Comparison of ENCODE assay signal across 12 cellular contexts in the genomic region with DNA sequence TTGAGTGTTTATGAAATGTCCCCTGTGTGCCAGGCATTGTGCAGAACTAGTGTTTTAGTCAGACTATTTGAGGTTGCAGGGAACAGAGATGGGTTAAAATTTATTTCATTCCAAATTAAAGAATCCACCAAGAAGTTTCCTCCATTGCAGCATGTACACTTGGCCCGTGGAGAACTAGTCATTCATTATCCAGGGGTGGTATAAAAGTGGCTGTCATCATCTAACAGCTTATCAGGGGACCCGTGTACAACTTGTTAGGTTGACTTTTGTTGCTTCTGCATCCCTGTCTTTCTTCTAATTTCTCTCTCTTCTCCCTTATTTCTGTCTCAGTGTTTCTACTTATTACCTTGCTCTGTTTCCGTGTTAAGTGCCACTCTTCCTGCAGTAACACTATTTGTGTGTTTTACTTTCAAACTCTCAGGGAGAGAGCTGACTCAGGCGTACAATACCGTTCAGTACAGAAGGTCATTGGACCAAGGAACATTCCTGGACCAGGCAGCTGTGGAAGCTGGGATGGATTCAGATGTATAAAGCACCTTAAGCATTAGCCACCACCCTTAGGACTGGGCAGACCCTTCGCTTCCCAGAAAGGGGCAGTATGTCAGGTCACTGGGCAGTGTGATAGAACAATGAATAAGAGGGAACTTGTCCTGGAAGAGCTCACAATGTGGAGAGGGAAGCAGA. TPM values are rescaled to one million over a fixed set of nuclear protein-coding genes. Genes with fewer than 3 reads are reported as not detected.
A peak's percentile ranks its signal among the peaks of the same experiment; 100 is the strongest.
DNase-seq lines count a peak whose midpoint lies in the region; ATAC-seq, FAIRE-seq and TF ChIP-seq lines count a peak whose summit lies in the region.
"Had no signal": no experiment of that assay in that cellular context is flagged by ENCODE, and none has a peak within 500 bp of the region (broad histone marks: within the 10 kb centered on the region; RNA-seq: fewer than 3 reads in every experiment).

No MANE protein-coding gene starts in this region.

- peak; percentile 11 for FAIRE-seq in K562 (lab: Jason Lieb, UNC)

- peaks cover 3% of the 10 kb centered on the region for H3K36me3 Mint-ChIP-seq in activated T-cell treated with anti-CD3 and anti-CD28 coated beads, Interleukin-2, amount 50 U/mL, for 24 hours (ENCODE audit: low read depth)
- no peaks in the 10 kb centered on the region for H3K36me3 Mint-ChIP-seq in stimulated activated effector memory CD8-positive, alpha-beta T cell treated with anti-CD3 and anti-CD28 coated beads, Interleukin-12 subunit alpha, Interleukin-12 subunit beta, amount 100 ng/mL, for 72 hours

- DNase-seq in activated T-cell treated with anti-CD3 and anti-CD28 coated beads, Interleukin-2, amount 50 U/mL, for 24 hours = no peak
- DNase-seq in activated T-cell treated with anti-CD3 and anti-CD28 coated beads for 4 hours (no peak), K562 (ENCODE audit: extremely low read depth in 1 of 4, low spot score in 3 of 4) (no peak), kidney glomerular epithelial cell (lab: John Stamatoyannopoulos, UW) (peak; percentile 53), breast epithelium (ENCODE audit: low spot score in 2 of 2) (no peak), posterior vena cava (ENCODE audit: low spot score) (no peak), amygdala (lab: John Stamatoyannopoulos, UW) (no peak)
- DNase-seq in stimulated activated effector memory CD8-positive, alpha-beta T cell treated with anti-CD3 and anti-CD28 coated beads, Interleukin-12 subunit alpha, Interleukin-12 subunit beta, amount 100 ng/mL, for 72 hours (ENCODE audit: low spot score in 2 of 2) = no peak
- DNase-seq: activated CD4-positive, alpha-beta T cell treated with anti-CD3 and anti-CD28 coated beads, Interleukin-2, amount 50 U/mL, for 1 hour; cortex of kidney; NCI-H1105; sigmoid colon had no signal

- intact Hi-C loops in K562 (cut with micrococcal nuclease) = no loop called here
- intact Hi-C loops in breast epithelium (cut with DNase I; ENCODE audit: low total_unique reads) = no loop called here
- intact Hi-C loops in posterior vena cava (cut with DNase I) = no loop called here

- H3K9me3 Mint-ChIP-seq in activated T-cell treated with anti-CD3 and anti-CD28 coated beads, Interleukin-2, amount 50 U/mL, for 24 hours = no peaks in the 10 kb centered on the region
- no peaks in the 10 kb centered on the region for H3K9me3 Mint-ChIP-seq in stimulated activated effector memory CD8-positive, alpha-beta T cell treated with anti-CD3 and anti-CD28 coated beads, Interleukin-12 subunit alpha, Interleukin-12 subunit beta, amount 100 ng/mL, for 72 hours

- no peak for TF ChIP-seq EP300 in K562 (IDR thresholded peaks at IDR 0.05; ENCODE audit: low read length)

- peak overlapping the region; percentile 37 for H3K4me3 Mint-ChIP-seq in activated T-cell treated with anti-CD3 and anti-CD28 coated beads, Interleukin-2, amount 50 U/mL, for 24 hours
- H3K4me3 Mint-ChIP-seq in stimulated activated effector memory CD8-positive, alpha-beta T cell treated with anti-CD3 and anti-CD28 coated beads, Interleukin-12 subunit alpha, Interleukin-12 subunit beta, amount 100 ng/mL, for 72 hours = peak overlapping the region; percentile 46

- no peak overlapping the region for H3K4me2 ChIP-seq in K562 (ENCODE audit: insufficient read depth, low read length)

- no peak overlapping the region for H2AFZ ChIP-seq in K562 (ENCODE audit: low read depth, low read length)

- in situ Hi-C loops in K562 (cut with MboI) = no loop called here

- no peak overlapping the region for H3K27ac ChIP-seq in K562 (ENCODE audit: extremely low read depth, low read depth, low read length)
- peak overlapping the region in 1 of 2 donors; percentile 33 for H3K27ac ChIP-seq in breast epithelium
- H3K27ac ChIP-seq: sigmoid colon had no signal

- BruUV-seq in K562 (replicated peaks; lab: Mats Ljungman, UMichigan) = no TSS peak

- H3K9ac ChIP-seq in K562 (ENCODE audit: insufficient read depth in 1 of 2, low read depth in 2 of 2, low read length in 2 of 2) = no peak overlapping the region

- peaks cover 87% of the 10 kb centered on the region for H3K4me1 Mint-ChIP-seq in activated T-cell treated with anti-CD3 and anti-CD28 coated beads, Interleukin-2, amount 50 U/mL, for 24 hours (ENCODE audit: low read depth)
- peaks cover 76% of the 10 kb centered on the region for H3K4me1 Mint-ChIP-seq in stimulated activated effector memory CD8-positive, alpha-beta T cell treated with anti-CD3 and anti-CD28 coated beads, Interleukin-12 subunit alpha, Interleukin-12 subunit beta, amount 100 ng/mL, for 72 hours

- TF ChIP-seq CTCF in K562 (IDR thresholded peaks at IDR 0.05 in 2 of 3, conservative IDR thresholded peaks at IDR 0.05 in 1 of 3; ENCODE audit: insufficient read depth in 2 of 3, low read depth in 1 of 3, low read length in 3 of 3) = no peak
- no peak for TF ChIP-seq CTCF in breast epithelium (IDR thresholded peaks at IDR 0.05)

- H3K27ac Mint-ChIP-seq in activated T-cell treated with anti-CD3 and anti-CD28 coated beads, Interleukin-2, amount 50 U/mL, for 24 hours = peak overlapping the region; percentile 84
- peak overlapping the region; percentile 38 for H3K27ac Mint-ChIP-seq in stimulated activated effector memory CD8-positive, alpha-beta T cell treated with anti-CD3 and anti-CD28 coated beads, Interleukin-12 subunit alpha, Interleukin-12 subunit beta, amount 100 ng/mL, for 72 hours

- ATAC-seq in K562 = no peak
- peak; percentile 22 for ATAC-seq in stimulated activated effector memory CD8-positive, alpha-beta T cell treated with anti-CD3 and anti-CD28 coated beads, Interleukin-12 subunit alpha, Interleukin-12 subunit beta, amount 100 ng/mL, for 72 hours

- H3K4me1 ChIP-seq in K562 (replicated peaks in 1 of 2; ENCODE audit: control insufficient read depth in 2 of 2, insufficient read depth in 2 of 2, low read length in 2 of 2) (peaks cover 6 to 21% of the 10 kb centered on the region in 2 experiments; a peak in 3 of 5 replicates), breast epithelium (peaks cover 6 to 27% of the 10 kb centered on the region in 2 donors)

- CTCF ChIA-PET in K562 (lab: Yijun Ruan, JAX; ENCODE audit: low intra/inter-chr PET ratio) = no interaction called here

- no peaks in the 10 kb centered on the region; the same call in 1 of the 2 replicates for H4K20me1 ChIP-seq in K562 (replicated peaks; ENCODE audit: control insufficient read depth, insufficient read depth, low read length)

- peaks cover 37% of the 10 kb centered on the region for H3K79me2 ChIP-seq in K562 (ENCODE audit: control insufficient read depth, insufficient read depth, low read length)

- WGBS in K562 (ENCODE audit: insufficient coverage, low coverage, missing lambda C conversion rate) = 56% methylated on average over 6 of the region's 6 CpGs

- H3K9me1 ChIP-seq in K562 (ENCODE audit: control insufficient read depth, insufficient read depth, low read length) = no peaks in the 10 kb centered on the region

- no peaks in the 10 kb centered on the region for H3K27me3 Mint-ChIP-seq in activated T-cell treated with anti-CD3 and anti-CD28 coated beads, Interleukin-2, amount 50 U/mL, for 24 hours

- H3K27me3 ChIP-seq in K562 (ENCODE audit: control insufficient read depth in 2 of 2, insufficient read depth in 2 of 2, low read length in 2 of 2) (no peaks in the 10 kb centered on the region), breast epithelium (no peaks in the 10 kb centered on the region)
- H3K27me3 ChIP-seq: sigmoid colon had no signal

- TF ChIP-seq RAD21 in K562 (CRISPR knock-in tag; conservative IDR thresholded peaks at IDR 0.05 in 1 of 2, IDR thresholded peaks at IDR 0.05 in 1 of 2) = no peak

- POLR2A ChIA-PET in K562 (lab: Yijun Ruan, JAX) = no interaction called here

- TF ChIP-seq POLR2A in K562 (conservative IDR thresholded peaks at IDR 0.05) = no peak
- no peak for TF ChIP-seq POLR2A in breast epithelium (IDR thresholded peaks at IDR 0.05)

- H3K9me3 ChIP-seq in K562 (replicated peaks; ENCODE audit: control insufficient read depth, insufficient read depth, low read depth, low read length) (no peaks in the 10 kb centered on the region), breast epithelium (no peaks in the 10 kb centered on the region)
- H3K9me3 ChIP-seq: sigmoid colon had no signal

- no peak overlapping the region for H3K4me3 ChIP-seq in K562
- no peak overlapping the region for H3K4me3 ChIP-seq in breast epithelium
- H3K4me3 ChIP-seq: sigmoid colon had no signal

- H3K36me3 ChIP-seq in K562 (ENCODE audit: control insufficient read depth, insufficient read depth, low read length) (no peaks in the 10 kb centered on the region), breast epithelium (no peaks in the 10 kb centered on the region)
- H3K36me3 ChIP-seq: sigmoid colon had no signal

RNA-seq across cellular contexts. Expression of gene MAP3K1, which starts 36.1 kb away (rescaled TPM):
- total RNA-seq in K562 (2011; cell fraction: chromatin; rRNA removed; ENCODE audit: low replicate concordance) = 6.2 and 19.0 TPM in 2 replicates
- total RNA-seq in K562 (2011; cell fraction: nucleolus; rRNA removed) = 4.0 and 5.5 TPM in 2 replicates
- total RNA-seq in K562 (2011; cell fraction: nucleoplasm; rRNA removed) = 8.2 and 9.7 TPM in 2 replicates
- total RNA-seq in K562 (2014; rRNA removed) (7.0 and 8.4 TPM in 2 replicates), K562 (2014; rRNA removed; fragmentation: Illumina TruSeq; extraction: Trizol) (13.7 and 14.7 TPM in 2 replicates), K562 (2015; rRNA removed; fragmentation: Illumina TruSeq; extraction: Trizol) (13.5 and 13.9 TPM in 2 replicates), K562 (2021) (9.9 and 10.7 TPM in 2 replicates), breast epithelium (100 to 1,000 TPM in 1 of 3 donors, 10 to 100 TPM in 2; 14.9 to 138 (median 77.7) TPM), posterior vena cava (10 to 100 TPM; 10.4 to 12.0 TPM)
- polyA plus RNA-seq in K562 (2011; rRNA removed) (9.7 and 11.1 TPM in 2 replicates), K562 (2014; fragmentation: Illumina TruSeq; extraction: Trizol) (6.7 and 7.5 TPM in 2 replicates), K562 (2014; fragmentation: Nextera tagmentation; extraction: Ambion mirVana) (1 to 10 TPM; 3.9 to 6.9 TPM), K562 (2014; rRNA removed) (4.7 and 4.9 TPM in 2 replicates)
- 2.5 and 5.2 TPM in 2 replicates for polyA plus RNA-seq in K562 (2011; cell fraction: cytosol; rRNA removed)
- polyA plus RNA-seq in K562 (2011; cell fraction: nucleus; rRNA removed) = 8.4 and 11.7 TPM in 2 replicates
- polyA plus RNA-seq in K562 (2012) = 5.0 TPM in 2 replicates
- 31.1 and 33.0 TPM in 2 replicates for polyA minus RNA-seq in K562 (2011; rRNA and poly(A)+ RNA removed)
- polyA minus RNA-seq in K562 (2011; cell fraction: cytosol; rRNA and poly(A)+ RNA removed) = 9.0 and 11.6 TPM in 2 replicates
- polyA minus RNA-seq in K562 (2011; cell fraction: nucleus; rRNA and poly(A)+ RNA removed) = 8.8 and 15.7 TPM in 2 replicates

RNA-seq across cellular contexts. Expression of gene SETD9, which starts 58.0 kb away (rescaled TPM):
- total RNA-seq in K562 (2011; cell fraction: chromatin; rRNA removed; ENCODE audit: low replicate concordance) = 4.1 and 11.4 TPM in 2 replicates
- total RNA-seq in K562 (2011; cell fraction: nucleolus; rRNA removed) = 4.2 and 5.7 TPM in 2 replicates
- total RNA-seq in K562 (2011; cell fraction: nucleoplasm; rRNA removed) = 7.0 and 7.2 TPM in 2 replicates
- 11.2 and 12.3 TPM in 2 replicates for total RNA-seq in K562 (2014; rRNA removed)
- total RNA-seq in K562 (2014; rRNA removed; fragmentation: Illumina TruSeq; extraction: Trizol) = 20.2 and 21.1 TPM in 2 replicates
- total RNA-seq in K562 (2015; rRNA removed; fragmentation: Illumina TruSeq; extraction: Trizol) = 21.5 and 22.6 TPM in 2 replicates
- total RNA-seq in K562 (2021) = 11.8 and 16.1 TPM in 2 replicates
- polyA plus RNA-seq in K562 (2011; rRNA removed) = 15.0 and 19.8 TPM in 2 replicates
- polyA plus RNA-seq in K562 (2011; cell fraction: cytosol; rRNA removed) = 4.4 and 7.5 TPM in 2 replicates
- 3.9 and 5.7 TPM in 2 replicates for polyA plus RNA-seq in K562 (2011; cell fraction: nucleus; rRNA removed)
- polyA plus RNA-seq in K562 (2012) = 10.6 and 13.6 TPM in 2 replicates
- polyA plus RNA-seq in K562 (2014; fragmentation: Illumina TruSeq; extraction: Trizol) = 15.4 and 15.5 TPM in 2 replicates
- 10 to 100 TPM; 26.1 to 32.6 TPM for polyA plus RNA-seq in K562 (2014; fragmentation: Nextera tagmentation; extraction: Ambion mirVana)
- polyA plus RNA-seq in K562 (2014; rRNA removed) = 10.8 and 13.0 TPM in 2 replicates
- polyA minus RNA-seq in K562 (2011; rRNA and poly(A)+ RNA removed) = 10.6 and 14.0 TPM in 2 replicates
- polyA minus RNA-seq in K562 (2011; cell fraction: cytosol; rRNA and poly(A)+ RNA removed) = 4.4 and 11.8 TPM in 2 replicates
- 2.6 and 6.6 TPM in 2 replicates for polyA minus RNA-seq in K562 (2011; cell fraction: nucleus; rRNA and poly(A)+ RNA removed)
- total RNA-seq in breast epithelium = 10 to 100 TPM; 13.5 to 21.0 (median 17.3) TPM
- total RNA-seq in posterior vena cava = 1 to 10 TPM; 4.3 to 9.3 TPM
